1 cellular context compared by ENCODE assay signal in the genomic region with DNA sequence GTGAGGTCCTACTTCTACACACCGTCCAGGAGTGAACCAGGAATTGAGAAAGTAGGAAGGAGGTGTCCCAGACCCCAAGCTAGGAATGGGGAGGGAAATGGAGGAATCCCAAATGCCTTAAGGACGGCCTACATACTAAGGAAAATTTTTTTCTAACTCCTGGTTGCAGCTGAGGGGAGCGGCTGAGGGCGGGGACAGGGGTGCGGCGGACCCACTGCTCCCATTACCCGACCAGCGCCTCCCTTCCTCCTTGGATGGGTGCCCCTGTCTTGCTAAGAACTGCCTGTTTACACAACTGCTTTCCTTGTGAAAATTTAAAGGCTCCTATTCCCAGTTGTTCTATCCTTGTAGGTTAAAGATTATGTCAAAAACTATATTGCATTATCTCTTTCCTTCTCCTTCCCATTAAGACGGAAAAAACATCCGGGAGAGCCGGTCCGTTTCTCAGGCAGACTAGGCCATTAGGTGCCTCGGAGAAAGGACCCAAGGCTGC.
TF ChIP-seq lines count a peak whose summit lies in the region.

No MANE protein-coding gene starts in this region.

TF ChIP-seq in HepG2, 621 proteins besides CTCF, POLR2A, EP300 and RAD21:
- TF ChIP-seq ZNF615 (CRISPR knock-in tag; IDR thresholded peaks at IDR 0.05; ENCODE audit: borderline replicate concordance), result peak; percentile 59; the same call in 1 of the 2 replicates
- 0 out of 2 replicates have a peak, but pooled peaks have one; percentile 44 for TF ChIP-seq HOXD1 (CRISPR knock-in tag; IDR thresholded peaks at IDR 0.05)
- TF ChIP-seq, protein P1, sequence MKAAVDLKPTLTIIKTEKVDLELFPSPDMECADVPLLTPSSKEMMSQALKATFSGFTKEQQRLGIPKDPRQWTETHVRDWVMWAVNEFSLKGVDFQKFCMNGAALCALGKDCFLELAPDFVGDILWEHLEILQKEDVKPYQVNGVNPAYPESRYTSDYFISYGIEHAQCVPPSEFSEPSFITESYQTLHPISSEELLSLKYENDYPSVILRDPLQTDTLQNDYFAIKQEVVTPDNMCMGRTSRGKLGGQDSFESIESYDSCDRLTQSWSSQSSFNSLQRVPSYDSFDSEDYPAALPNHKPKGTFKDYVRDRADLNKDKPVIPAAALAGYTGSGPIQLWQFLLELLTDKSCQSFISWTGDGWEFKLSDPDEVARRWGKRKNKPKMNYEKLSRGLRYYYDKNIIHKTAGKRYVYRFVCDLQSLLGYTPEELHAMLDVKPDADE (CRISPR knock-in tag; IDR thresholded peaks at IDR 0.05), result 0 out of 2 replicates have a peak, but pooled peaks have one; percentile 54
- no peak for TF ChIP-seq RBM39 (IDR thresholded peaks at IDR 0.05; ENCODE audit: low read depth, low read length, poor library complexity, severe bottlenecking)
- TF ChIP-seq ZNF337 (CRISPR knock-in tag; IDR thresholded peaks at IDR 0.05; ENCODE audit: borderline replicate concordance, low read depth), result no peak
- TF ChIP-seq, protein P2, sequence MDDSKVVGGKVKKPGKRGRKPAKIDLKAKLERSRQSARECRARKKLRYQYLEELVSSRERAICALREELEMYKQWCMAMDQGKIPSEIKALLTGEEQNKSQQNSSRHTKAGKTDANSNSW (CRISPR knock-in tag; IDR thresholded peaks at IDR 0.05; ENCODE audit: borderline replicate concordance), result 0 out of 2 replicates have a peak, but pooled peaks have one; percentile 20
- TF ChIP-seq, protein P3, sequence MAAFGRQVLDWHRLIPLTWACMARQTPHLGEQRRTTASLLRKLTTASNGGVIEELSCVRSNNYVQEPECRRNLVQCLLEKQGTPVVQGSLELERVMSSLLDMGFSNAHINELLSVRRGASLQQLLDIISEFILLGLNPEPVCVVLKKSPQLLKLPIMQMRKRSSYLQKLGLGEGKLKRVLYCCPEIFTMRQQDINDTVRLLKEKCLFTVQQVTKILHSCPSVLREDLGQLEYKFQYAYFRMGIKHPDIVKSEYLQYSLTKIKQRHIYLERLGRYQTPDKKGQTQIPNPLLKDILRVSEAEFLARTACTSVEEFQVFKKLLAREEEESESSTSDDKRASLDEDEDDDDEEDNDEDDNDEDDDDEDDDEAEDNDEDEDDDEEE (CRISPR knock-in tag; IDR thresholded peaks at IDR 0.05), result 0 out of 2 replicates have a peak, but pooled peaks have one; percentile 38
- 0 out of 2 replicates have a peak, but pooled peaks have one; percentile 14 for TF ChIP-seq SMAD3 (CRISPR knock-in tag; IDR thresholded peaks at IDR 0.05)
- peak; percentile 39; the same call in 1 of the 2 replicates for TF ChIP-seq NKX3-1 (CRISPR knock-in tag; IDR thresholded peaks at IDR 0.05)
- TF ChIP-seq ZFP90 (CRISPR knock-in tag; IDR thresholded peaks at IDR 0.05; ENCODE audit: borderline replicate concordance), result 0 out of 2 replicates have a peak, but pooled peaks have one; percentile 28
- TF ChIP-seq FOXO1 (CRISPR knock-in tag; IDR thresholded peaks at IDR 0.05), result 0 out of 2 replicates have a peak, but pooled peaks have one; percentile 1
- 0 out of 2 replicates have a peak, but pooled peaks have one; percentile 35 for TF ChIP-seq EED (CRISPR knock-in tag; IDR thresholded peaks at IDR 0.05)
- 0 out of 2 replicates have a peak, but pooled peaks have one; percentile 39 for TF ChIP-seq ZNF766 (CRISPR knock-in tag; IDR thresholded peaks at IDR 0.05; ENCODE audit: borderline replicate concordance)
- 0 out of 2 replicates have a peak, but pooled peaks have one; percentile 15 for TF ChIP-seq GFI1 (CRISPR knock-in tag; IDR thresholded peaks at IDR 0.05; ENCODE audit: borderline replicate concordance)
- TF ChIP-seq SOX5 (CRISPR knock-in tag; IDR thresholded peaks at IDR 0.05; ENCODE audit: borderline replicate concordance), result no peak
- TF ChIP-seq, protein P4, sequence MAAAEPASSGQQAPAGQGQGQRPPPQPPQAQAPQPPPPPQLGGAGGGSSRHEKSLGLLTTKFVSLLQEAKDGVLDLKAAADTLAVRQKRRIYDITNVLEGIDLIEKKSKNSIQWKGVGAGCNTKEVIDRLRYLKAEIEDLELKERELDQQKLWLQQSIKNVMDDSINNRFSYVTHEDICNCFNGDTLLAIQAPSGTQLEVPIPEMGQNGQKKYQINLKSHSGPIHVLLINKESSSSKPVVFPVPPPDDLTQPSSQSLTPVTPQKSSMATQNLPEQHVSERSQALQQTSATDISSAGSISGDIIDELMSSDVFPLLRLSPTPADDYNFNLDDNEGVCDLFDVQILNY (CRISPR knock-in tag; conservative IDR thresholded peaks at IDR 0.05), result no peak
- TF ChIP-seq RCOR2 (CRISPR knock-in tag; IDR thresholded peaks at IDR 0.05), result peak; percentile 69; the same call in 1 of the 2 replicates
- TF ChIP-seq KDM3A (CRISPR knock-in tag; IDR thresholded peaks at IDR 0.05; ENCODE audit: low read depth), result 0 out of 2 replicates have a peak, but pooled peaks have one; percentile 10
- no peak for TF ChIP-seq SRSF4 (IDR thresholded peaks at IDR 0.05; ENCODE audit: low read depth, low read length, poor library complexity, severe bottlenecking)
- 0 out of 2 replicates have a peak, but pooled peaks have one; percentile 5 for TF ChIP-seq FOXK1 (CRISPR knock-in tag; IDR thresholded peaks at IDR 0.05; ENCODE audit: borderline replicate concordance, low read depth)
- TF ChIP-seq, protein P5, sequence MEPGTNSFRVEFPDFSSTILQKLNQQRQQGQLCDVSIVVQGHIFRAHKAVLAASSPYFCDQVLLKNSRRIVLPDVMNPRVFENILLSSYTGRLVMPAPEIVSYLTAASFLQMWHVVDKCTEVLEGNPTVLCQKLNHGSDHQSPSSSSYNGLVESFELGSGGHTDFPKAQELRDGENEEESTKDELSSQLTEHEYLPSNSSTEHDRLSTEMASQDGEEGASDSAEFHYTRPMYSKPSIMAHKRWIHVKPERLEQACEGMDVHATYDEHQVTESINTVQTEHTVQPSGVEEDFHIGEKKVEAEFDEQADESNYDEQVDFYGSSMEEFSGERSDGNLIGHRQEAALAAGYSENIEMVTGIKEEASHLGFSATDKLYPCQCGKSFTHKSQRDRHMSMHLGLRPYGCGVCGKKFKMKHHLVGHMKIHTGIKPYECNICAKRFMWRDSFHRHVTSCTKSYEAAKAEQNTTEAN (CRISPR knock-in tag; conservative IDR thresholded peaks at IDR 0.05), result 0 out of 2 replicates have a peak, but pooled peaks have one; percentile 2
- TF ChIP-seq, protein P6, sequence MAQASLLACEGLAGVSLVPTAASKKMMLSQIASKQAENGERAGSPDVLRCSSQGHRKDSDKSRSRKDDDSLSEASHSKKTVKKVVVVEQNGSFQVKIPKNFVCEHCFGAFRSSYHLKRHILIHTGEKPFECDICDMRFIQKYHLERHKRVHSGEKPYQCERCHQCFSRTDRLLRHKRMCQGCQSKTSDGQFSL (CRISPR knock-in tag; IDR thresholded peaks at IDR 0.05), result 0 out of 2 replicates have a peak, but pooled peaks have one; percentile 55
- TF ChIP-seq, protein P7, sequence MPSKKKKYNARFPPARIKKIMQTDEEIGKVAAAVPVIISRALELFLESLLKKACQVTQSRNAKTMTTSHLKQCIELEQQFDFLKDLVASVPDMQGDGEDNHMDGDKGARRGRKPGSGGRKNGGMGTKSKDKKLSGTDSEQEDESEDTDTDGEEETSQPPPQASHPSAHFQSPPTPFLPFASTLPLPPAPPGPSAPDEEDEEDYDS (CRISPR knock-in tag; IDR thresholded peaks at IDR 0.05), result no peak
- peak; percentile 11; the same call in 1 of the 2 replicates for TF ChIP-seq ISL2 (CRISPR knock-in tag; IDR thresholded peaks at IDR 0.05)
- TF ChIP-seq, protein P8, sequence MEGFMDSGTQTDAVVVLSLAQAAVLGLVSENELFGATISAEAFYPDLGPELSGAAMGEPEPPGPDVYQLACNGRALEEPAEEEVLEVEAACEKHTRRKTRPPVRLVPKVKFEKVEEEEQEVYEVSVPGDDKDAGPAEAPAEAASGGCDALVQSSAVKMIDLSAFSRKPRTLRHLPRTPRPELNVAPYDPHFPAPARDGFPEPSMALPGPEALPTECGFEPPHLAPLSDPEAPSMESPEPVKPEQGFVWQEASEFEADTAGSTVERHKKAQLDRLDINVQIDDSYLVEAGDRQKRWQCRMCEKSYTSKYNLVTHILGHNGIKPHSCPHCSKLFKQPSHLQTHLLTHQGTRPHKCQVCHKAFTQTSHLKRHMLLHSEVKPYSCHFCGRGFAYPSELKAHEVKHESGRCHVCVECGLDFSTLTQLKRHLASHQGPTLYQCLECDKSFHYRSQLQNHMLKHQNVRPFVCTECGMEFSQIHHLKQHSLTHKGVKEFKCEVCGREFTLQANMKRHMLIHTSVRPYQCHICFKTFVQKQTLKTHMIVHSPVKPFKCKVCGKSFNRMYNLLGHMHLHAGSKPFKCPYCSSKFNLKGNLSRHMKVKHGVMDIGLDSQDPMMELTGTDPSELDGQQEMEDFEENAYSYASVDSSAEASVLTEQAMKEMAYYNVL (CRISPR knock-in tag; IDR thresholded peaks at IDR 0.05; ENCODE audit: borderline replicate concordance), result 0 out of 2 replicates have a peak, but pooled peaks have one; percentile 15
- 0 out of 2 replicates have a peak, but pooled peaks have one; percentile 22 for TF ChIP-seq SATB2 (CRISPR knock-in tag; IDR thresholded peaks at IDR 0.05)
- TF ChIP-seq ZNF335 (CRISPR knock-in tag; IDR thresholded peaks at IDR 0.05), result peak; percentile 99
- TF ChIP-seq HOXA7 (CRISPR knock-in tag; IDR thresholded peaks at IDR 0.05), result no peak
- TF ChIP-seq, protein P9, sequence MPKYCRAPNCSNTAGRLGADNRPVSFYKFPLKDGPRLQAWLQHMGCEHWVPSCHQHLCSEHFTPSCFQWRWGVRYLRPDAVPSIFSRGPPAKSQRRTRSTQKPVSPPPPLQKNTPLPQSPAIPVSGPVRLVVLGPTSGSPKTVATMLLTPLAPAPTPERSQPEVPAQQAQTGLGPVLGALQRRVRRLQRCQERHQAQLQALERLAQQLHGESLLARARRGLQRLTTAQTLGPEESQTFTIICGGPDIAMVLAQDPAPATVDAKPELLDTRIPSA (CRISPR knock-in tag; IDR thresholded peaks at IDR 0.05; ENCODE audit: borderline replicate concordance), result no peak
- TF ChIP-seq, protein P10, sequence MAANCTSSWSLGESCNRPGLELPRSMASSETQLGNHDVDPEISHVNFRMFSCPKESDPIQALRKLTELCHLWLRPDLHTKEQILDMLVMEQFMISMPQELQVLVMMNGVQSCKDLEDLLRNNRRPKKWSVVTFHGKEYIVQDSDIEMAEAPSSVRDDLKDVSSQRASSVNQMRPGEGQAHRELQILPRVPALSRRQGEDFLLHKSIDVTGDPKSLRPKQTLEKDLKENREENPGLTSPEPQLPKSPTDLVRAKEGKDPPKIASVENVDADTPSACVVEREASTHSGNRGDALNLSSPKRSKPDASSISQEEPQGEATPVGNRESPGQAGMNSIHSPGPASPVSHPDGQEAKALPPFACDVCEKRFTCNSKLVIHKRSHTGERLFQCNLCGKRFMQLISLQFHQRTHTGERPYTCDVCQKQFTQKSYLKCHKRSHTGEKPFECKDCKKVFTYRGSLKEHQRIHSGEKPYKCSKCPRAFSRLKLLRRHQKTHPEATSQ (CRISPR knock-in tag; IDR thresholded peaks at IDR 0.05; ENCODE audit: borderline replicate concordance), result 0 out of 2 replicates have a peak, but pooled peaks have one; percentile 69
- peak; percentile 45; the same call in 1 of the 2 replicates for TF ChIP-seq ZNF143 (CRISPR knock-in tag; IDR thresholded peaks at IDR 0.05)
- TF ChIP-seq, protein P11, sequence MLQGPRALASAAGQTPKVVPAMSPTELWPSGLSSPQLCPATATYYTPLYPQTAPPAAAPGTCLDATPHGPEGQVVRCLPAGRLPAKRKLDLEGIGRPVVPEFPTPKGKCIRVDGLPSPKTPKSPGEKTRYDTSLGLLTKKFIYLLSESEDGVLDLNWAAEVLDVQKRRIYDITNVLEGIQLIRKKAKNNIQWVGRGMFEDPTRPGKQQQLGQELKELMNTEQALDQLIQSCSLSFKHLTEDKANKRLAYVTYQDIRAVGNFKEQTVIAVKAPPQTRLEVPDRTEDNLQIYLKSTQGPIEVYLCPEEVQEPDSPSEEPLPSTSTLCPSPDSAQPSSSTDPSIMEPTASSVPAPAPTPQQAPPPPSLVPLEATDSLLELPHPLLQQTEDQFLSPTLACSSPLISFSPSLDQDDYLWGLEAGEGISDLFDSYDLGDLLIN (CRISPR knock-in tag; IDR thresholded peaks at IDR 0.05; ENCODE audit: borderline replicate concordance), result no peak
- TF ChIP-seq ZNF563 (CRISPR knock-in tag; IDR thresholded peaks at IDR 0.05), result 0 out of 2 replicates have a peak, but pooled peaks have one; percentile 9
- TF ChIP-seq MAF1 (CRISPR knock-in tag; IDR thresholded peaks at IDR 0.05; ENCODE audit: borderline replicate concordance), result 0 out of 2 replicates have a peak, but pooled peaks have one; percentile 33
- TF ChIP-seq, protein P12, sequence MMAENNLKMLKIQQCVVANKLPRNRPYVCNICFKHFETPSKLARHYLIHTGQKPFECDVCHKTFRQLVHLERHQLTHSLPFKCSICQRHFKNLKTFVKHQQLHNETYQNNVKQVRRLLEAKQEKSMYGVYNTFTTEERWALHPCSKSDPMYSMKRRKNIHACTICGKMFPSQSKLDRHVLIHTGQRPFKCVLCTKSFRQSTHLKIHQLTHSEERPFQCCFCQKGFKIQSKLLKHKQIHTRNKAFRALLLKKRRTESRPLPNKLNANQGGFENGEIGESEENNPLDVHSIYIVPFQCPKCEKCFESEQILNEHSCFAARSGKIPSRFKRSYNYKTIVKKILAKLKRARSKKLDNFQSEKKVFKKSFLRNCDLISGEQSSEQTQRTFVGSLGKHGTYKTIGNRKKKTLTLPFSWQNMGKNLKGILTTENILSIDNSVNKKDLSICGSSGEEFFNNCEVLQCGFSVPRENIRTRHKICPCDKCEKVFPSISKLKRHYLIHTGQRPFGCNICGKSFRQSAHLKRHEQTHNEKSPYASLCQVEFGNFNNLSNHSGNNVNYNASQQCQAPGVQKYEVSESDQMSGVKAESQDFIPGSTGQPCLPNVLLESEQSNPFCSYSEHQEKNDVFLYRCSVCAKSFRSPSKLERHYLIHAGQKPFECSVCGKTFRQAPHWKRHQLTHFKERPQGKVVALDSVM (CRISPR knock-in tag; IDR thresholded peaks at IDR 0.05), result peak; percentile 3; the same call in 1 of the 2 replicates
- TF ChIP-seq ZNF10 (CRISPR knock-in tag; IDR thresholded peaks at IDR 0.05; ENCODE audit: borderline replicate concordance, low read depth), result no peak
- 0 out of 2 replicates have a peak, but pooled peaks have one; percentile 19 for TF ChIP-seq ZSCAN31 (CRISPR knock-in tag; IDR thresholded peaks at IDR 0.05; ENCODE audit: low read depth)
